8 cellular contexts compared by ENCODE assay signal in genomic region chr1:11478571-11479374, GRCh38. TPM values are rescaled to one million over a fixed set of nuclear protein-coding genes. Genes with fewer than 3 reads are reported as not detected.
DNase-seq lines count a peak whose midpoint lies in the region; ATAC-seq and TF ChIP-seq lines count a peak whose summit lies in the region.

TSS of gene DISP3 (plus strand) at chr1:11479155. CDS start at chr1:11500993, 21,838 bp downstream.

- intact Hi-C loops in ascending aorta (cut with DNase I), result no loop called here

- POLR2A ChIA-PET in HEK293 (lab: Yijun Ruan, JAX), result interaction anchor here (0.6 to 1.3 kb wide), 4 partner anchors 10 to 128 kb away, joined by 3 to 4 read pairs (median 3); no protein-coding TSS in a partner anchor

- peak within 1 kb of the TSS; percentile 46 for H3K4me3 ChIP-seq in HEK293 (ENCODE audit: low read depth, low read length)
- peak within 1 kb of the TSS; percentile 50 to 56 for H3K4me3 ChIP-seq in ascending aorta
- peak within 1 kb of the TSS; percentile 75 for H3K4me3 ChIP-seq in skeletal muscle satellite cell (ENCODE audit: low read length)

- peaks cover 7% of the 10 kb centered on the region for H3K4me1 Mint-ChIP-seq in T-helper 17 cell

- no peaks in the 10 kb centered on the region for H3K4me1 ChIP-seq in HEK293 (ENCODE audit: control insufficient read depth, insufficient read depth, low read length)
- peaks cover 0 to 7% of the 10 kb centered on the region in 2 donors for H3K4me1 ChIP-seq in ascending aorta
- no peaks in the 10 kb centered on the region for H3K4me1 ChIP-seq in skeletal muscle satellite cell (ENCODE audit: control insufficient read depth, insufficient read depth, low read length)

- DNase-seq in ELR (ENCODE audit: low read depth), result peak; percentile 70
- DNase-seq in NCI-H1105 (lab: John Stamatoyannopoulos, UW), result peak; percentile 90
- DNase-seq in T-helper 17 cell, result peak; percentile 43 to 56 (median 47)
- DNase-seq in ascending aorta (ENCODE audit: low spot score in 2 of 2), result no peak
- peak; percentile 28 to 97 (median 79) for DNase-seq in hypothalamus (lab: John Stamatoyannopoulos, UW)

- no peaks in the 10 kb centered on the region for H3K36me3 ChIP-seq in HEK293 (ENCODE audit: control insufficient read depth in 2 of 2, insufficient read depth in 1 of 2, low read length in 2 of 2)
- no peaks in the 10 kb centered on the region for H3K36me3 ChIP-seq in ascending aorta
- H3K36me3 ChIP-seq in skeletal muscle satellite cell (ENCODE audit: insufficient read depth, low read length), result no peaks in the 10 kb centered on the region

- H3K9me3 ChIP-seq in HEK293 (ENCODE audit: control insufficient read depth, insufficient read depth, low read depth, low read length) (no peaks in the 10 kb centered on the region), T-helper 17 cell (ENCODE audit: control insufficient read depth, low read length, poor library complexity, severe bottlenecking) (no peaks in the 10 kb centered on the region), ascending aorta (no peaks in the 10 kb centered on the region), skeletal muscle satellite cell (replicated peaks; ENCODE audit: low read length) (no peaks in the 10 kb centered on the region)

- H3K27me3 ChIP-seq in ascending aorta, result peaks cover 23% of the 10 kb centered on the region
- H3K27me3 ChIP-seq in skeletal muscle satellite cell (ENCODE audit: control insufficient read depth, insufficient read depth, low read length), result peaks cover 44% of the 10 kb centered on the region

- peak; percentile 93 for ATAC-seq in T-helper 17 cell
- ATAC-seq in HG03469 (IDR thresholded peaks at IDR 0.05; ENCODE audit: unreplicated experiment), result no peak

- peak within 1 kb of the TSS; percentile 90 for H3K4me2 ChIP-seq in skeletal muscle satellite cell (ENCODE audit: low read length)

- H3K27me3 Mint-ChIP-seq in T-helper 17 cell, result peaks cover 56% of the 10 kb centered on the region

- no peak within 1 kb of the TSS for H3K27ac Mint-ChIP-seq in T-helper 17 cell

- peak within 1 kb of the TSS; percentile 82 for H3K27ac ChIP-seq in HEK293 (ENCODE audit: extremely low read depth, low read depth, low read length)
- no peak within 1 kb of the TSS for H3K27ac ChIP-seq in ascending aorta

- peak within 1 kb of the TSS; percentile 81 for H3K4me3 Mint-ChIP-seq in T-helper 17 cell

- peaks cover 4% of the 10 kb centered on the region for H3K36me3 Mint-ChIP-seq in T-helper 17 cell (ENCODE audit: low read depth)

- CTCF ChIA-PET in HEK293 (lab: Yijun Ruan, JAX), result interaction anchor here (0.5 to 1.7 kb wide), 18 partner anchors 11 to 443 kb away, joined by 3 to 7 read pairs (median 4); no protein-coding TSS in a partner anchor

- peak; percentile 73 for TF ChIP-seq CTCF in HEK293 (tag by site-specific recombination; IDR thresholded peaks at IDR 0.05)
- peak in 1 of 3 experiments; percentile 20 for TF ChIP-seq CTCF in ascending aorta (IDR thresholded peaks at IDR 0.05)

- peak within 1 kb of the TSS; percentile 74 for H3K9ac ChIP-seq in skeletal muscle satellite cell (ENCODE audit: low read depth, low read length)

TF ChIP-seq in HEK293, 187 proteins besides CTCF, POLR2A, EP300 and RAD21 (continues in another document):
- TF ChIP-seq ZBTB6 (tag by site-specific recombination; IDR thresholded peaks at IDR 0.05) (peak; percentile 68; the same call in 1 of the 2 replicates), SP3 (tag by site-specific recombination; IDR thresholded peaks at IDR 0.05) (peak; percentile 53), ZNF140 (tag by site-specific recombination; IDR thresholded peaks at IDR 0.05) (no peak), PBX3 (CRISPR knock-in tag; IDR thresholded peaks at IDR 0.05) (no peak), KLF8 (tag by site-specific recombination; IDR thresholded peaks at IDR 0.05) (peak; percentile 61; the same call in 1 of the 2 replicates), ZNF660 (tag by site-specific recombination; IDR thresholded peaks at IDR 0.05) (peak; percentile 95), SALL2 (tag by site-specific recombination; IDR thresholded peaks at IDR 0.05; ENCODE audit: borderline replicate concordance) (peak; percentile 44; the same call in 1 of the 2 replicates), ZNF10 (tag by site-specific recombination; IDR thresholded peaks at IDR 0.05) (peak; percentile 65; the same call in 1 of the 2 replicates), ZNF280C (tag by site-specific recombination; IDR thresholded peaks at IDR 0.05) (no peak), ZNF580 (tag by site-specific recombination; IDR thresholded peaks at IDR 0.05) (0 out of 2 replicates have a peak, but pooled peaks have one; percentile 21), PRDM10 (tag by site-specific recombination; IDR thresholded peaks at IDR 0.05) (peak; percentile 99), ZNF146 (tag by site-specific recombination; IDR thresholded peaks at IDR 0.05) (no peak)

RNA-seq across cellular contexts. Expression of gene DISP3, which starts in this region (rescaled TPM):
- total RNA-seq in T-helper 17 cell (1 to 10 TPM in 1 of 2 donors, under 1 TPM in 1; 0.70 to 1.1 TPM), ascending aorta (not detected)
- total RNA-seq in skeletal muscle satellite cell (2012; rRNA removed), result under 0.01 TPM in 1 of 2 replicates, not detected in the other

Comparison
In these comparisons a context has a peak if more than half of its experiments do, and no peak if none do; other contexts are left out.
1. DNase-seq: peak in ELR (single experiment), NCI-H1105 (single experiment), T-helper 17 cell (3 of 3) and hypothalamus (51 of 51); none in ascending aorta (0 of 2).
2. Peak in every context shown above with its lines, with median percentiles within 50 percentile points of each other: H3K4me3 ChIP-seq.